15 cellular contexts compared by ENCODE assay signal in genomic region chr7:134691820-134692705, GRCh38. TPM values are rescaled to one million over a fixed set of nuclear protein-coding genes. Genes with fewer than 3 reads are reported as not detected.
DNase-seq lines count a peak whose midpoint lies in the region; ATAC-seq and TF ChIP-seq lines count a peak whose summit lies in the region.
"Had no signal": no experiment of that assay in that cellular context is flagged by ENCODE, and none has a peak within 500 bp of the region (broad histone marks: within the 10 kb centered on the region; RNA-seq: fewer than 3 reads in every experiment).

No MANE protein-coding gene starts in this region.

- no peak overlapping the region for H3K9ac ChIP-seq in colonic mucosa (ENCODE audit: low read depth in 2 of 2, low read length in 2 of 2)

- no TSS peak for BruUV-seq in A673 (replicated peaks; lab: Mats Ljungman, UMichigan)

- H3K27ac ChIP-seq in A673 (ENCODE audit: low read depth, low read length, poor library complexity, severe bottlenecking) (no peak overlapping the region), ovary (peak overlapping the region; percentile 43 to 72), colonic mucosa (no peak overlapping the region)
- H3K27ac ChIP-seq in naive thymus-derived CD4-positive, alpha-beta T cell (ENCODE audit: low read depth, low read length) = no peak overlapping the region

- peak overlapping the region; percentile 35 for H3K27ac Mint-ChIP-seq in dendritic cell treated with granulocyte-macrophage colony-stimulating factor and Interleukin-4, amounts not matched to agents 40 ng/mL and 50 ng/mL, for 4 days
- peak overlapping the region in 2 of 9 donors; percentile 38 to 39 for H3K27ac Mint-ChIP-seq in naive thymus-derived CD4-positive, alpha-beta T cell
- H3K27ac Mint-ChIP-seq: T-helper 1 cell treated with Interleukin-12 subunit alpha and Interleukin-12 subunit beta and Interleukin-4 antibody, amounts not matched to agents 30 μg/mL and 1 μg/mL, for 36 hours had no signal

- H3K4me1 ChIP-seq in A673 (ENCODE audit: insufficient read depth, low read length, poor library complexity, severe bottlenecking) = peaks cover 6% of the 10 kb centered on the region
- H3K4me1 ChIP-seq in ovary (ENCODE audit: insufficient read depth) = peaks cover 30% of the 10 kb centered on the region
- peaks cover 0 to 5% of the 10 kb centered on the region in 2 donors for H3K4me1 ChIP-seq in naive thymus-derived CD4-positive, alpha-beta T cell (ENCODE audit: control insufficient read depth in 2 of 2, insufficient read depth in 2 of 2, low read length in 2 of 2)
- no peaks in the 10 kb centered on the region for H3K4me1 ChIP-seq in colonic mucosa
- H3K4me1 ChIP-seq: BE2C had no signal

- POLR2A ChIA-PET in A673 (lab: Charles Lee; ENCODE audit: low non-redundant PET) = no interaction called here
- POLR2A ChIA-PET in naive thymus-derived CD4-positive, alpha-beta T cell (lab: Charles Lee) = no interaction called here

- DNase-seq in A673 (ENCODE audit: low spot score) (peak; percentile 26), MG63 (peak; percentile 69), ovary (peak; percentile 64 to 72 (median 68)), colonic mucosa (no peak), NCI-H2081 (lab: John Stamatoyannopoulos, UW) (no peak)
- no peak for DNase-seq in naive thymus-derived CD4-positive, alpha-beta T cell
- DNase-seq: activated CD8-positive, alpha-beta memory T cell treated with anti-CD3 and anti-CD28 coated beads, Interleukin-2, amount 50 U/mL, for 4 hours; BE2C; head of caudate nucleus; NCI-H1105 treated with DMSO at 0.1 percent for 48 hours; stimulated activated naive CD8-positive, alpha-beta T cell treated with anti-CD3 and anti-CD28 coated beads, Interleukin-15, amount 100 ng/mL, for 72 hours had no signal

- no peak for ATAC-seq in naive thymus-derived CD4-positive, alpha-beta T cell
- ATAC-seq in HG02938 (IDR thresholded peaks at IDR 0.05; ENCODE audit: unreplicated experiment) = no peak
- ATAC-seq: stimulated activated naive CD8-positive, alpha-beta T cell treated with anti-CD3 and anti-CD28 coated beads, Interleukin-15, amount 100 ng/mL, for 72 hours had no signal

- H3K4me1 Mint-ChIP-seq in dendritic cell treated with granulocyte-macrophage colony-stimulating factor and Interleukin-4, amounts not matched to agents 40 ng/mL and 50 ng/mL, for 4 days (ENCODE audit: low read depth) = peaks cover 45% of the 10 kb centered on the region
- H3K4me1 Mint-ChIP-seq in naive thymus-derived CD4-positive, alpha-beta T cell = peaks cover 6 to 26% (median 14%) of the 10 kb centered on the region in 7 donors

- no peaks in the 10 kb centered on the region for H3K9me3 Mint-ChIP-seq in dendritic cell treated with granulocyte-macrophage colony-stimulating factor and Interleukin-4, amounts not matched to agents 40 ng/mL and 50 ng/mL, for 4 days
- H3K9me3 Mint-ChIP-seq in naive thymus-derived CD4-positive, alpha-beta T cell = no peaks in the 10 kb centered on the region
- H3K9me3 Mint-ChIP-seq: brain; stimulated activated naive CD8-positive, alpha-beta T cell treated with anti-CD3 and anti-CD28 coated beads, Interleukin-15, amount 100 ng/mL, for 72 hours; T-helper 1 cell treated with Interleukin-12 subunit alpha and Interleukin-12 subunit beta and Interleukin-4 antibody, amounts not matched to agents 30 μg/mL and 1 μg/mL, for 36 hours had no signal

- no peak for TF ChIP-seq EP300 in ovary (IDR thresholded peaks at IDR 0.05)

- no peak for TF ChIP-seq POLR2A in ovary (IDR thresholded peaks at IDR 0.05)

- H3K36me3 ChIP-seq in A673 (ENCODE audit: insufficient read depth, low read length, poor library complexity, severe bottlenecking) (no peaks in the 10 kb centered on the region), MG63 (no peaks in the 10 kb centered on the region), ovary (no peaks in the 10 kb centered on the region), colonic mucosa (no peaks in the 10 kb centered on the region)
- H3K36me3 ChIP-seq in naive thymus-derived CD4-positive, alpha-beta T cell (ENCODE audit: control insufficient read depth in 2 of 3, insufficient read depth in 3 of 3, low read length in 3 of 3) = no peaks in the 10 kb centered on the region
- H3K36me3 ChIP-seq: BE2C had no signal

- H3K9me3 ChIP-seq in A673 (ENCODE audit: low read depth, low read length, poor library complexity, severe bottlenecking) (no peaks in the 10 kb centered on the region), MG63 (no peaks in the 10 kb centered on the region), ovary (no peaks in the 10 kb centered on the region), colonic mucosa (no peaks in the 10 kb centered on the region)
- no peaks in the 10 kb centered on the region for H3K9me3 ChIP-seq in naive thymus-derived CD4-positive, alpha-beta T cell (ENCODE audit: control insufficient read depth in 2 of 3, low read length in 3 of 3)
- H3K9me3 ChIP-seq: BE2C had no signal

- CTCF ChIA-PET in A673 (lab: Charles Lee) = no interaction called here
- CTCF ChIA-PET in naive thymus-derived CD4-positive, alpha-beta T cell (lab: Charles Lee) = interaction anchor here (0.6 to 7.0 kb wide), 4 partner anchors 27 to 456 kb away, joined by 3 to 51 read pairs (median 3); partner anchors contain the start of gene TMEM140

- WGBS in ovary, 3 donors = 5 to 19% (median 7%) methylated on average over 10 of the region's 10 CpGs

- peaks cover 15% of the 10 kb centered on the region for H3K27me3 Mint-ChIP-seq in dendritic cell treated with granulocyte-macrophage colony-stimulating factor and Interleukin-4, amounts not matched to agents 40 ng/mL and 50 ng/mL, for 4 days
- H3K27me3 Mint-ChIP-seq in naive thymus-derived CD4-positive, alpha-beta T cell = peaks cover 0 to 7% (median 0%) of the 10 kb centered on the region in 5 donors
- H3K27me3 Mint-ChIP-seq: brain; stimulated activated naive CD8-positive, alpha-beta T cell treated with anti-CD3 and anti-CD28 coated beads, Interleukin-15, amount 100 ng/mL, for 72 hours had no signal

- TF ChIP-seq CTCF in A673 (conservative IDR thresholded peaks at IDR 0.05; ENCODE audit: low read depth, low read length) (no peak), ovary (IDR thresholded peaks at IDR 0.05) (no peak), colonic mucosa (IDR thresholded peaks at IDR 0.05) (no peak)

- no peak overlapping the region for H3K4me3 ChIP-seq in A673 (ENCODE audit: low read depth, low read length, poor library complexity, severe bottlenecking)
- H3K4me3 ChIP-seq in MG63 = no peak overlapping the region
- no peak overlapping the region for H3K4me3 ChIP-seq in ovary
- H3K4me3 ChIP-seq in naive thymus-derived CD4-positive, alpha-beta T cell (ENCODE audit: low read length) = no peak overlapping the region
- no peak overlapping the region for H3K4me3 ChIP-seq in colonic mucosa

- H3K36me3 Mint-ChIP-seq in dendritic cell treated with granulocyte-macrophage colony-stimulating factor and Interleukin-4, amounts not matched to agents 40 ng/mL and 50 ng/mL, for 4 days (ENCODE audit: low read depth) = no peaks in the 10 kb centered on the region
- H3K36me3 Mint-ChIP-seq in naive thymus-derived CD4-positive, alpha-beta T cell = peaks cover 0 to 8% (median 0%) of the 10 kb centered on the region in 5 donors
- H3K36me3 Mint-ChIP-seq: brain had no signal

- intact Hi-C loops in A673 (cut with micrococcal nuclease; ENCODE audit: unreplicated experiment) (loop anchor here (2.0 kb wide), 2 partner anchors 251 to 263 kb away; no protein-coding TSS in a partner anchor), ovary (cut with DNase I) (loop anchor here in 3 of 4 donors (2.0 to 10.0 kb wide), 4 partner anchors 50 to 263 kb away; partner anchors contain the start of gene CALD1 (in 1 of the 3)), colonic mucosa (cut with DNase I) (loop anchor here (10.0 kb wide), 1 partner anchor 263 kb away; no protein-coding TSS in a partner anchor)
- intact Hi-C loops in dendritic cell treated with granulocyte-macrophage colony-stimulating factor and Interleukin-4, amounts not matched to agents 40 ng/mL and 50 ng/mL, for 4 days (cut with micrococcal nuclease) = loop anchor here (2.0 to 5.0 kb wide), 2 partner anchors 65 to 253 kb away; no protein-coding TSS in a partner anchor
- intact Hi-C loops in naive thymus-derived CD4-positive, alpha-beta T cell (cut with micrococcal nuclease) = no loop called here

- H3K27me3 ChIP-seq in A673 (replicated peaks; ENCODE audit: insufficient read depth, low read depth, low read length, poor library complexity) (no peaks in the 10 kb centered on the region), MG63 (no peaks in the 10 kb centered on the region), ovary (no peaks in the 10 kb centered on the region), colonic mucosa (no peaks in the 10 kb centered on the region)
- H3K27me3 ChIP-seq in naive thymus-derived CD4-positive, alpha-beta T cell (ENCODE audit: control insufficient read depth in 2 of 2, insufficient read depth in 2 of 2, low read length in 2 of 2) = no peaks in the 10 kb centered on the region

- H3K4me3 Mint-ChIP-seq in dendritic cell treated with granulocyte-macrophage colony-stimulating factor and Interleukin-4, amounts not matched to agents 40 ng/mL and 50 ng/mL, for 4 days = no peak overlapping the region
- peak overlapping the region in 1 of 10 donors; percentile 63 for H3K4me3 Mint-ChIP-seq in naive thymus-derived CD4-positive, alpha-beta T cell
- H3K4me3 Mint-ChIP-seq: brain; stimulated activated naive CD8-positive, alpha-beta T cell treated with anti-CD3 and anti-CD28 coated beads, Interleukin-15, amount 100 ng/mL, for 72 hours; T-helper 1 cell treated with Interleukin-12 subunit alpha and Interleukin-12 subunit beta and Interleukin-4 antibody, amounts not matched to agents 30 μg/mL and 1 μg/mL, for 36 hours had no signal

RNA-seq across cellular contexts. Expression of gene BPGM, which starts 45.4 kb away (rescaled TPM):
- 13.8 and 14.0 TPM in 2 replicates for total RNA-seq in A673 (2021)
- total RNA-seq in MG63 (2014; rRNA removed; shearing (Covaris generic); ENCODE audit: low replicate concordance) = 8.7 and 9.6 TPM in 2 replicates
- 10 to 100 TPM in 1 of 7 donors, 1 to 10 TPM in 6; 6.5 to 12.1 (median 8.8) TPM for total RNA-seq in ovary
- polyA plus RNA-seq in ovary = 10 to 100 TPM in 1 of 2 donors, 1 to 10 TPM in 1; 9.7 to 18.1 TPM
- 10 to 100 TPM; 12.7 to 19.2 (median 14.2) TPM for total RNA-seq in naive thymus-derived CD4-positive, alpha-beta T cell
- polyA plus RNA-seq in naive thymus-derived CD4-positive, alpha-beta T cell = 10 to 100 TPM; 28.9 to 33.9 TPM
- 10 to 100 TPM; 10.5 to 10.6 TPM for total RNA-seq in colonic mucosa

Comparison
In these comparisons a context has a peak if more than half of its experiments do, and no peak if none do; other contexts are left out.
1. DNase-seq: peak in A673 (single experiment), MG63 (single experiment) and ovary (5 of 5); none in naive thymus-derived CD4-positive, alpha-beta T cell (0 of 9), colonic mucosa (single experiment) and NCI-H2081 (0 of 2).
2. H3K27ac ChIP-seq: peak in ovary (2 of 2); none in A673 (single experiment), naive thymus-derived CD4-positive, alpha-beta T cell (single experiment) and colonic mucosa (single experiment).
3. intact Hi-C loops: an anchor here in A673 (2.0 kb wide), dendritic cell treated with granulocyte-macrophage colony-stimulating factor and Interleukin-4, amounts not matched to agents 40 ng/mL and 50 ng/mL, for 4 days (2.0 to 5.0 kb wide), ovary (2.0 to 10.0 kb wide) and colonic mucosa (10.0 kb wide); none called in naive thymus-derived CD4-positive, alpha-beta T cell.